1 cellular context compared by ENCODE assay signal in the genomic region with DNA sequence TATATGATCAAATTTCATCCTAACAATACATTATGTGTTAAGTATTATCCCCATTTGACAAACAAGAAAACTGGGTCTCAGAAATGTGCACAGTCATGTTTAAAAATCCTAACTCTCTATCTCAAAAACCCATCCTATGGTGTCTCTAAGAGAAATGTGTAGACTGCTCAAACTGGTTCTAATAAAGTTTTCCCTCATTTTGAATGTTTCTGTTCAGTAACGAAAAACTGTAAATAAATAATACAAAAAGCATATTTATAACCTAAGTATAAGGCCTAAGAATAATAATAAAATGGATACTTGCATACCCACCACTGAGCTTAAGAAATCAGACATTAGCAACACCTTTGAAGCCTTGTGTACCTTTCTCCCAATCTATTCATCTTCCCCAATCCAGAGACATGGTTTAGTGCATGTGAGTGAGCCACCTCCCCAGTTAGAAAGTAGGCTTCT.
A peak's percentile ranks its signal among the peaks of the same experiment; 100 is the strongest.
TF ChIP-seq lines count a peak whose summit lies in the region.

No MANE protein-coding gene starts in this region.

TF ChIP-seq in K562, 482 proteins besides CTCF, POLR2A, EP300 and RAD21 (continued from another document and continues in another):
- TF ChIP-seq CXXC5 (CRISPR knock-in tag; IDR thresholded peaks at IDR 0.05) (peak; percentile 67), ARID1B (IDR thresholded peaks at IDR 0.05) (peak; percentile 72), ZZZ3 (IDR thresholded peaks at IDR 0.05) (no peak), TCF7 (IDR thresholded peaks at IDR 0.05; ENCODE audit: borderline replicate concordance) (no peak), ZBTB17 (CRISPR knock-in tag; IDR thresholded peaks at IDR 0.05) (no peak), ZNF121 (CRISPR knock-in tag; conservative IDR thresholded peaks at IDR 0.05) (no peak), SAFB2 (IDR thresholded peaks at IDR 0.05; ENCODE audit: borderline replicate concordance, low read depth, low read length, severe bottlenecking) (no peak), ZNF384 (IDR thresholded peaks at IDR 0.05; ENCODE audit: low read depth, low read length) (peak; percentile 15; the same call in 1 of the 2 replicates), CC2D1A (IDR thresholded peaks at IDR 0.05) (peak; percentile 76), ZFX (CRISPR knock-in tag; IDR thresholded peaks at IDR 0.05) (no peak), POLR2H (tag; IDR thresholded peaks at IDR 0.05; ENCODE audit: low read depth) (peak; percentile 69), TAL1 (IDR thresholded peaks at IDR 0.05) (peak; percentile 31; the same call in 1 of the 2 replicates), ZNF165 (CRISPR knock-in tag; IDR thresholded peaks at IDR 0.05; ENCODE audit: borderline replicate concordance) (no peak), TAF1 (IDR thresholded peaks at IDR 0.05; ENCODE audit: control insufficient read depth, extremely low read depth, insufficient read depth, low read length, severe bottlenecking) (no peak), CBFB (CRISPR knock-in tag; IDR thresholded peaks at IDR 0.05) (no peak), ZNF316 (IDR thresholded peaks at IDR 0.05) (peak; percentile 98), MCM2 (IDR thresholded peaks at IDR 0.05; ENCODE audit: low read depth) (no peak), POLR3G (IDR thresholded peaks at IDR 0.05; ENCODE audit: extremely low read depth, insufficient read length, insufficient replicate concordance) (no peak), NFE2L1 (tag; IDR thresholded peaks at IDR 0.05; ENCODE audit: borderline replicate concordance, low read depth) (peak; percentile 95), THRAP3 (IDR thresholded peaks at IDR 0.05; ENCODE audit: borderline replicate concordance) (no peak)
- TF ChIP-seq, protein P1, sequence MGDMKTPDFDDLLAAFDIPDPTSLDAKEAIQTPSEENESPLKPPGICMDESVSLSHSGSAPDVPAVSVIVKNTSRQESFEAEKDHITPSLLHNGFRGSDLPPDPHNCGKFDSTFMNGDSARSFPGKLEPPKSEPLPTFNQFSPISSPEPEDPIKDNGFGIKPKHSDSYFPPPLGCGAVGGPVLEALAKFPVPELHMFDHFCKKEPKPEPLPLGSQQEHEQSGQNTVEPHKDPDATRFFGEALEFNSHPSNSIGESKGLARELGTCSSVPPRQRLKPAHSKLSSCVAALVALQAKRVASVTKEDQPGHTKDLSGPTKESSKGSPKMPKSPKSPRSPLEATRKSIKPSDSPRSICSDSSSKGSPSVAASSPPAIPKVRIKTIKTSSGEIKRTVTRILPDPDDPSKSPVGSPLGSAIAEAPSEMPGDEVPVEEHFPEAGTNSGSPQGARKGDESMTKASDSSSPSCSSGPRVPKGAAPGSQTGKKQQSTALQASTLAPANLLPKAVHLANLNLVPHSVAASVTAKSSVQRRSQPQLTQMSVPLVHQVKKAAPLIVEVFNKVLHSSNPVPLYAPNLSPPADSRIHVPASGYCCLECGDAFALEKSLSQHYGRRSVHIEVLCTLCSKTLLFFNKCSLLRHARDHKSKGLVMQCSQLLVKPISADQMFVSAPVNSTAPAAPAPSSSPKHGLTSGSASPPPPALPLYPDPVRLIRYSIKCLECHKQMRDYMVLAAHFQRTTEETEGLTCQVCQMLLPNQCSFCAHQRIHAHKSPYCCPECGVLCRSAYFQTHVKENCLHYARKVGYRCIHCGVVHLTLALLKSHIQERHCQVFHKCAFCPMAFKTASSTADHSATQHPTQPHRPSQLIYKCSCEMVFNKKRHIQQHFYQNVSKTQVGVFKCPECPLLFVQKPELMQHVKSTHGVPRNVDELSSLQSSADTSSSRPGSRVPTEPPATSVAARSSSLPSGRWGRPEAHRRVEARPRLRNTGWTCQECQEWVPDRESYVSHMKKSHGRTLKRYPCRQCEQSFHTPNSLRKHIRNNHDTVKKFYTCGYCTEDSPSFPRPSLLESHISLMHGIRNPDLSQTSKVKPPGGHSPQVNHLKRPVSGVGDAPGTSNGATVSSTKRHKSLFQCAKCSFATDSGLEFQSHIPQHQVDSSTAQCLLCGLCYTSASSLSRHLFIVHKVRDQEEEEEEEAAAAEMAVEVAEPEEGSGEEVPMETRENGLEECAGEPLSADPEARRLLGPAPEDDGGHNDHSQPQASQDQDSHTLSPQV (IDR thresholded peaks at IDR 0.05) = peak; percentile 86
- TF ChIP-seq, protein P2, sequence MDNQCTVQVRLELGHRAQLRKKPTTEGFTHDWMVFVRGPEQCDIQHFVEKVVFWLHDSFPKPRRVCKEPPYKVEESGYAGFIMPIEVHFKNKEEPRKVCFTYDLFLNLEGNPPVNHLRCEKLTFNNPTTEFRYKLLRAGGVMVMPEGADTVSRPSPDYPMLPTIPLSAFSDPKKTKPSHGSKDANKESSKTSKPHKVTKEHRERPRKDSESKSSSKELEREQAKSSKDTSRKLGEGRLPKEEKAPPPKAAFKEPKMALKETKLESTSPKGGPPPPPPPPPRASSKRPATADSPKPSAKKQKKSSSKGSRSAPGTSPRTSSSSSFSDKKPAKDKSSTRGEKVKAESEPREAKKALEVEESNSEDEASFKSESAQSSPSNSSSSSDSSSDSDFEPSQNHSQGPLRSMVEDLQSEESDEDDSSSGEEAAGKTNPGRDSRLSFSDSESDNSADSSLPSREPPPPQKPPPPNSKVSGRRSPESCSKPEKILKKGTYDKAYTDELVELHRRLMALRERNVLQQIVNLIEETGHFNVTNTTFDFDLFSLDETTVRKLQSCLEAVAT (IDR thresholded peaks at IDR 0.05) = 0 out of 4 replicates have a peak, but pooled peaks of 1 of the 2 experiments have one; percentile 48
- TF ChIP-seq, protein P3, sequence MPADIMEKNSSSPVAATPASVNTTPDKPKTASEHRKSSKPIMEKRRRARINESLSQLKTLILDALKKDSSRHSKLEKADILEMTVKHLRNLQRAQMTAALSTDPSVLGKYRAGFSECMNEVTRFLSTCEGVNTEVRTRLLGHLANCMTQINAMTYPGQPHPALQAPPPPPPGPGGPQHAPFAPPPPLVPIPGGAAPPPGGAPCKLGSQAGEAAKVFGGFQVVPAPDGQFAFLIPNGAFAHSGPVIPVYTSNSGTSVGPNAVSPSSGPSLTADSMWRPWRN (IDR thresholded peaks at IDR 0.05; ENCODE audit: low read depth) = peak; percentile 55
- TF ChIP-seq, protein P4, sequence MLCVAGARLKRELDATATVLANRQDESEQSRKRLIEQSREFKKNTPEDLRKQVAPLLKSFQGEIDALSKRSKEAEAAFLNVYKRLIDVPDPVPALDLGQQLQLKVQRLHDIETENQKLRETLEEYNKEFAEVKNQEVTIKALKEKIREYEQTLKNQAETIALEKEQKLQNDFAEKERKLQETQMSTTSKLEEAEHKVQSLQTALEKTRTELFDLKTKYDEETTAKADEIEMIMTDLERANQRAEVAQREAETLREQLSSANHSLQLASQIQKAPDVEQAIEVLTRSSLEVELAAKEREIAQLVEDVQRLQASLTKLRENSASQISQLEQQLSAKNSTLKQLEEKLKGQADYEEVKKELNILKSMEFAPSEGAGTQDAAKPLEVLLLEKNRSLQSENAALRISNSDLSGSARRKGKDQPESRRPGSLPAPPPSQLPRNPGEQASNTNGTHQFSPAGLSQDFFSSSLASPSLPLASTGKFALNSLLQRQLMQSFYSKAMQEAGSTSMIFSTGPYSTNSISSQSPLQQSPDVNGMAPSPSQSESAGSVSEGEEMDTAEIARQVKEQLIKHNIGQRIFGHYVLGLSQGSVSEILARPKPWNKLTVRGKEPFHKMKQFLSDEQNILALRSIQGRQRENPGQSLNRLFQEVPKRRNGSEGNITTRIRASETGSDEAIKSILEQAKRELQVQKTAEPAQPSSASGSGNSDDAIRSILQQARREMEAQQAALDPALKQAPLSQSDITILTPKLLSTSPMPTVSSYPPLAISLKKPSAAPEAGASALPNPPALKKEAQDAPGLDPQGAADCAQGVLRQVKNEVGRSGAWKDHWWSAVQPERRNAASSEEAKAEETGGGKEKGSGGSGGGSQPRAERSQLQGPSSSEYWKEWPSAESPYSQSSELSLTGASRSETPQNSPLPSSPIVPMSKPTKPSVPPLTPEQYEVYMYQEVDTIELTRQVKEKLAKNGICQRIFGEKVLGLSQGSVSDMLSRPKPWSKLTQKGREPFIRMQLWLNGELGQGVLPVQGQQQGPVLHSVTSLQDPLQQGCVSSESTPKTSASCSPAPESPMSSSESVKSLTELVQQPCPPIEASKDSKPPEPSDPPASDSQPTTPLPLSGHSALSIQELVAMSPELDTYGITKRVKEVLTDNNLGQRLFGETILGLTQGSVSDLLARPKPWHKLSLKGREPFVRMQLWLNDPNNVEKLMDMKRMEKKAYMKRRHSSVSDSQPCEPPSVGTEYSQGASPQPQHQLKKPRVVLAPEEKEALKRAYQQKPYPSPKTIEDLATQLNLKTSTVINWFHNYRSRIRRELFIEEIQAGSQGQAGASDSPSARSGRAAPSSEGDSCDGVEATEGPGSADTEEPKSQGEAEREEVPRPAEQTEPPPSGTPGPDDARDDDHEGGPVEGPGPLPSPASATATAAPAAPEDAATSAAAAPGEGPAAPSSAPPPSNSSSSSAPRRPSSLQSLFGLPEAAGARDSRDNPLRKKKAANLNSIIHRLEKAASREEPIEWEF (CRISPR knock-in tag; IDR thresholded peaks at IDR 0.05) = peak; percentile 69; the same call in 1 of the 2 replicates
- TF ChIP-seq, protein P5, sequence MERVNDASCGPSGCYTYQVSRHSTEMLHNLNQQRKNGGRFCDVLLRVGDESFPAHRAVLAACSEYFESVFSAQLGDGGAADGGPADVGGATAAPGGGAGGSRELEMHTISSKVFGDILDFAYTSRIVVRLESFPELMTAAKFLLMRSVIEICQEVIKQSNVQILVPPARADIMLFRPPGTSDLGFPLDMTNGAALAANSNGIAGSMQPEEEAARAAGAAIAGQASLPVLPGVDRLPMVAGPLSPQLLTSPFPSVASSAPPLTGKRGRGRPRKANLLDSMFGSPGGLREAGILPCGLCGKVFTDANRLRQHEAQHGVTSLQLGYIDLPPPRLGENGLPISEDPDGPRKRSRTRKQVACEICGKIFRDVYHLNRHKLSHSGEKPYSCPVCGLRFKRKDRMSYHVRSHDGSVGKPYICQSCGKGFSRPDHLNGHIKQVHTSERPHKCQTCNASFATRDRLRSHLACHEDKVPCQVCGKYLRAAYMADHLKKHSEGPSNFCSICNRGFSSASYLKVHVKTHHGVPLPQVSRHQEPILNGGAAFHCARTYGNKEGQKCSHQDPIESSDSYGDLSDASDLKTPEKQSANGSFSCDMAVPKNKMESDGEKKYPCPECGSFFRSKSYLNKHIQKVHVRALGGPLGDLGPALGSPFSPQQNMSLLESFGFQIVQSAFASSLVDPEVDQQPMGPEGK (CRISPR knock-in tag; IDR thresholded peaks at IDR 0.05; ENCODE audit: borderline replicate concordance) = no peak
- TF ChIP-seq, protein P6, sequence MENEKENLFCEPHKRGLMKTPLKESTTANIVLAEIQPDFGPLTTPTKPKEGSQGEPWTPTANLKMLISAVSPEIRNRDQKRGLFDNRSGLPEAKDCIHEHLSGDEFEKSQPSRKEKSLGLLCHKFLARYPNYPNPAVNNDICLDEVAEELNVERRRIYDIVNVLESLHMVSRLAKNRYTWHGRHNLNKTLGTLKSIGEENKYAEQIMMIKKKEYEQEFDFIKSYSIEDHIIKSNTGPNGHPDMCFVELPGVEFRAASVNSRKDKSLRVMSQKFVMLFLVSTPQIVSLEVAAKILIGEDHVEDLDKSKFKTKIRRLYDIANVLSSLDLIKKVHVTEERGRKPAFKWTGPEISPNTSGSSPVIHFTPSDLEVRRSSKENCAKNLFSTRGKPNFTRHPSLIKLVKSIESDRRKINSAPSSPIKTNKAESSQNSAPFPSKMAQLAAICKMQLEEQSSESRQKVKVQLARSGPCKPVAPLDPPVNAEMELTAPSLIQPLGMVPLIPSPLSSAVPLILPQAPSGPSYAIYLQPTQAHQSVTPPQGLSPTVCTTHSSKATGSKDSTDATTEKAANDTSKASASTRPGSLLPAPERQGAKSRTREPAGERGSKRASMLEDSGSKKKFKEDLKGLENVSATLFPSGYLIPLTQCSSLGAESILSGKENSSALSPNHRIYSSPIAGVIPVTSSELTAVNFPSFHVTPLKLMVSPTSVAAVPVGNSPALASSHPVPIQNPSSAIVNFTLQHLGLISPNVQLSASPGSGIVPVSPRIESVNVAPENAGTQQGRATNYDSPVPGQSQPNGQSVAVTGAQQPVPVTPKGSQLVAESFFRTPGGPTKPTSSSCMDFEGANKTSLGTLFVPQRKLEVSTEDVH (IDR thresholded peaks at IDR 0.05; ENCODE audit: low read depth, partially characterized antibody) = peak; percentile 34
- TF ChIP-seq, protein P7, sequence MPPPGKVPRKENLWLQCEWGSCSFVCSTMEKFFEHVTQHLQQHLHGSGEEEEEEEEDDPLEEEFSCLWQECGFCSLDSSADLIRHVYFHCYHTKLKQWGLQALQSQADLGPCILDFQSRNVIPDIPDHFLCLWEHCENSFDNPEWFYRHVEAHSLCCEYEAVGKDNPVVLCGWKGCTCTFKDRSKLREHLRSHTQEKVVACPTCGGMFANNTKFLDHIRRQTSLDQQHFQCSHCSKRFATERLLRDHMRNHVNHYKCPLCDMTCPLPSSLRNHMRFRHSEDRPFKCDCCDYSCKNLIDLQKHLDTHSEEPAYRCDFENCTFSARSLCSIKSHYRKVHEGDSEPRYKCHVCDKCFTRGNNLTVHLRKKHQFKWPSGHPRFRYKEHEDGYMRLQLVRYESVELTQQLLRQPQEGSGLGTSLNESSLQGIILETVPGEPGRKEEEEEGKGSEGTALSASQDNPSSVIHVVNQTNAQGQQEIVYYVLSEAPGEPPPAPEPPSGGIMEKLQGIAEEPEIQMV (tag; conservative IDR thresholded peaks at IDR 0.05; ENCODE audit: low read depth) = peak; percentile 60; the same call in 1 of the 2 replicates
- TF ChIP-seq, protein P8, sequence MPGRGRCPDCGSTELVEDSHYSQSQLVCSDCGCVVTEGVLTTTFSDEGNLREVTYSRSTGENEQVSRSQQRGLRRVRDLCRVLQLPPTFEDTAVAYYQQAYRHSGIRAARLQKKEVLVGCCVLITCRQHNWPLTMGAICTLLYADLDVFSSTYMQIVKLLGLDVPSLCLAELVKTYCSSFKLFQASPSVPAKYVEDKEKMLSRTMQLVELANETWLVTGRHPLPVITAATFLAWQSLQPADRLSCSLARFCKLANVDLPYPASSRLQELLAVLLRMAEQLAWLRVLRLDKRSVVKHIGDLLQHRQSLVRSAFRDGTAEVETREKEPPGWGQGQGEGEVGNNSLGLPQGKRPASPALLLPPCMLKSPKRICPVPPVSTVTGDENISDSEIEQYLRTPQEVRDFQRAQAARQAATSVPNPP (IDR thresholded peaks at IDR 0.05; ENCODE audit: borderline replicate concordance, insufficient read depth, insufficient read length) = no peak
- TF ChIP-seq, protein P9, sequence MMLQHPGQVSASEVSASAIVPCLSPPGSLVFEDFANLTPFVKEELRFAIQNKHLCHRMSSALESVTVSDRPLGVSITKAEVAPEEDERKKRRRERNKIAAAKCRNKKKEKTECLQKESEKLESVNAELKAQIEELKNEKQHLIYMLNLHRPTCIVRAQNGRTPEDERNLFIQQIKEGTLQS (IDR thresholded peaks at IDR 0.05) = no peak
- TF ChIP-seq, protein P9 (CRISPR knock-in tag; conservative IDR thresholded peaks at IDR 0.05) = peak; percentile 36; the same call in 1 of the 2 replicates
- TF ChIP-seq, protein P10, sequence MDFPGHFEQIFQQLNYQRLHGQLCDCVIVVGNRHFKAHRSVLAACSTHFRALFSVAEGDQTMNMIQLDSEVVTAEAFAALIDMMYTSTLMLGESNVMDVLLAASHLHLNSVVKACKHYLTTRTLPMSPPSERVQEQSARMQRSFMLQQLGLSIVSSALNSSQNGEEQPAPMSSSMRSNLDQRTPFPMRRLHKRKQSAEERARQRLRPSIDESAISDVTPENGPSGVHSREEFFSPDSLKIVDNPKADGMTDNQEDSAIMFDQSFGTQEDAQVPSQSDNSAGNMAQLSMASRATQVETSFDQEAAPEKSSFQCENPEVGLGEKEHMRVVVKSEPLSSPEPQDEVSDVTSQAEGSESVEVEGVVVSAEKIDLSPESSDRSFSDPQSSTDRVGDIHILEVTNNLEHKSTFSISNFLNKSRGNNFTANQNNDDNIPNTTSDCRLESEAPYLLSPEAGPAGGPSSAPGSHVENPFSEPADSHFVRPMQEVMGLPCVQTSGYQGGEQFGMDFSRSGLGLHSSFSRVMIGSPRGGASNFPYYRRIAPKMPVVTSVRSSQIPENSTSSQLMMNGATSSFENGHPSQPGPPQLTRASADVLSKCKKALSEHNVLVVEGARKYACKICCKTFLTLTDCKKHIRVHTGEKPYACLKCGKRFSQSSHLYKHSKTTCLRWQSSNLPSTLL (IDR thresholded peaks at IDR 0.05) = no peak
